Comparison of ENCODE assay signal across 26 cellular contexts in genomic region chr9:88754452-88754851, GRCh38.
"Had no signal": no experiment of that assay in that cellular context is flagged by ENCODE, and none has a peak within 500 bp of the region (broad histone marks: within the 10 kb centered on the region; RNA-seq: fewer than 3 reads in every experiment).

No MANE protein-coding gene starts in this region.

- H3K27ac ChIP-seq: ascending aorta, foreskin keratinocyte, neural progenitor cell, right lobe of liver, SK-N-MC, skin epidermis, tibial nerve had no signal

- H3K36me3 Mint-ChIP-seq: activated naive CD4-positive, alpha-beta T cell treated with anti-CD3 and anti-CD28 coated beads, Interleukin-2, amount 10 ng/mL, durations not matched to agents 7 days and 5 days; activated naive CD8-positive, alpha-beta T cell treated with anti-CD3 and anti-CD28 coated beads, Interleukin-2, amount 10 ng/mL, durations not matched to agents 7 days and 5 days; brain; neural progenitor cell had no signal

- H3K4me3 ChIP-seq: ascending aorta, neural progenitor cell, right lobe of liver, SK-N-MC, skin epidermis, tibial nerve had no signal

- H3K27ac Mint-ChIP-seq: activated naive CD4-positive, alpha-beta T cell treated with anti-CD3 and anti-CD28 coated beads, Interleukin-2, amount 10 ng/mL, durations not matched to agents 7 days and 5 days; activated naive CD8-positive, alpha-beta T cell treated with anti-CD3 and anti-CD28 coated beads, Interleukin-2, amount 10 ng/mL, durations not matched to agents 7 days and 5 days; activated T-helper 1 cell treated with anti-CD3 and anti-CD28 coated beads, Interleukin-12 subunit alpha, Interleukin-12 subunit beta, Interleukin-2, Interleukin-4 antibody, amounts not matched to agents 30 ng/mL and 10 ng/mL and 1 ng/mL, durations not matched to agents 14 hours and 24 hours and 36 hours; dendritic cell treated with granulocyte-macrophage colony-stimulating factor and Interleukin-4, amounts not matched to agents 40 ng/mL and 50 ng/mL, for 4 days; endodermal cell; naive thymus-derived CD4-positive, alpha-beta T cell had no signal

- H3K9me3 Mint-ChIP-seq: activated naive CD4-positive, alpha-beta T cell treated with anti-CD3 and anti-CD28 coated beads, Interleukin-2, amount 10 ng/mL, durations not matched to agents 7 days and 5 days; activated naive CD8-positive, alpha-beta T cell treated with anti-CD3 and anti-CD28 coated beads, Interleukin-2, amount 10 ng/mL, durations not matched to agents 7 days and 5 days; activated T-helper 1 cell treated with anti-CD3 and anti-CD28 coated beads, Interleukin-12 subunit alpha, Interleukin-12 subunit beta, Interleukin-2, Interleukin-4 antibody, amounts not matched to agents 30 ng/mL and 10 ng/mL and 1 ng/mL, durations not matched to agents 14 hours and 24 hours and 36 hours; dendritic cell treated with granulocyte-macrophage colony-stimulating factor and Interleukin-4, amounts not matched to agents 40 ng/mL and 50 ng/mL, for 4 days had no signal

- ATAC-seq: esophagus mucosa; foreskin keratinocyte; left colon; naive thymus-derived CD4-positive, alpha-beta T cell had no signal

- DNase-seq: activated CD4-positive, alpha-beta T cell treated with anti-CD3 and anti-CD28 coated beads for 4 hours; activated CD4-positive, alpha-beta T cell treated with anti-CD3 and anti-CD28 coated beads, Interleukin-2, amount 50 U/mL, for 48 hours; activated CD4-positive, CD25-positive, alpha-beta regulatory T cell; activated CD8-positive, alpha-beta memory T cell treated with anti-CD3 and anti-CD28 coated beads for 24 hours; activated gamma-delta T cell; activated naive CD4-positive, alpha-beta T cell treated with anti-CD3 and anti-CD28 coated beads, Interleukin-2, amount 10 ng/mL, durations not matched to agents 7 days and 5 days; activated naive CD8-positive, alpha-beta T cell treated with anti-CD3 and anti-CD28 coated beads, Interleukin-2, amount 10 ng/mL, durations not matched to agents 7 days and 5 days; activated T-cell treated with anti-CD3 and anti-CD28 coated beads, Interleukin-2, amount 50 U/mL, for 1 hour; central memory CD4-positive, alpha-beta T cell; endodermal cell; foreskin keratinocyte; left colon; midbrain; naive thymus-derived CD4-positive, alpha-beta T cell; right lobe of liver; stimulated activated CD4-positive, alpha-beta T cell treated with anti-CD3 and anti-CD28 coated beads, Interleukin-1b, Interleukin-23, amount 100 ng/mL, for 48 hours; stimulated activated naive CD4-positive, alpha-beta T cell had no signal

- H3K4me3 Mint-ChIP-seq: activated naive CD4-positive, alpha-beta T cell treated with anti-CD3 and anti-CD28 coated beads, Interleukin-2, amount 10 ng/mL, durations not matched to agents 7 days and 5 days; activated naive CD8-positive, alpha-beta T cell treated with anti-CD3 and anti-CD28 coated beads, Interleukin-2, amount 10 ng/mL, durations not matched to agents 7 days and 5 days; activated T-helper 1 cell treated with anti-CD3 and anti-CD28 coated beads, Interleukin-12 subunit alpha, Interleukin-12 subunit beta, Interleukin-2, Interleukin-4 antibody, amounts not matched to agents 30 ng/mL and 10 ng/mL and 1 ng/mL, durations not matched to agents 14 hours and 24 hours and 36 hours; brain; dendritic cell treated with granulocyte-macrophage colony-stimulating factor and Interleukin-4, amounts not matched to agents 40 ng/mL and 50 ng/mL, for 4 days; endodermal cell; naive thymus-derived CD4-positive, alpha-beta T cell; neural progenitor cell had no signal

- H3K4me1 Mint-ChIP-seq: activated naive CD4-positive, alpha-beta T cell treated with anti-CD3 and anti-CD28 coated beads, Interleukin-2, amount 10 ng/mL, durations not matched to agents 7 days and 5 days; activated naive CD8-positive, alpha-beta T cell treated with anti-CD3 and anti-CD28 coated beads, Interleukin-2, amount 10 ng/mL, durations not matched to agents 7 days and 5 days; naive thymus-derived CD4-positive, alpha-beta T cell had no signal
